In the genomic region with DNA sequence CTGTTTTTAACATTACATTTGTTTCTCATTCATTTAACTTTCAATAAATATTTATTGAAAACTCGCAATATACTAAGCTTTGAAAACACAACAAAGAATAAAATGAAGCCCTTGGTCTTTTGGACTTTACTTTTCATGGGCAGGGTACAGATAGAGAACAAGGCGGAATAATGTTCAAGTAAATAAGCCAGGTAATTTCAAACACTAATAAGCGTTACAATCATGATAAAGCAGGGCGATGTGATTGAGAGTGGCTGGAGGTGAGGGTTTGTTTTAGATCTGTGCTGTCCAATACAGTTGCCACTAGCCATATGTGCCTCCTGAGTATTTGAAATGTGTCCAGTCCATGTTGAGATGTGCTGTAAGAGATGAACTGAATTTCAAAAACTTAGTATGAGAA, we compare ENCODE assay signal across 16 cellular contexts.
A peak's percentile ranks its signal among the peaks of the same experiment; 100 is the strongest.
DNase-seq lines count a peak whose midpoint lies in the region; ATAC-seq, FAIRE-seq and TF ChIP-seq lines count a peak whose summit lies in the region.
"Had no signal": no experiment of that assay in that cellular context is flagged by ENCODE, and none has a peak within 500 bp of the region (broad histone marks: within the 10 kb centered on the region; RNA-seq: fewer than 3 reads in every experiment).

No MANE protein-coding gene starts in this region.

- no TSS peak for BruUV-seq in IMR-90 (replicated peaks; lab: Mats Ljungman, UMichigan)

- H3K27ac ChIP-seq in IMR-90 (ENCODE audit: insufficient read depth, low read length) (no peak overlapping the region), dorsolateral prefrontal cortex (peak overlapping the region in 49 of 59 donors; percentile 18 to 91 (median 80)), kidney (ENCODE audit: low read depth in 2 of 2, low read length in 2 of 2) (peak overlapping the region; percentile 26 to 28), small intestine (ENCODE audit: low read depth in 1 of 2, low read length in 1 of 2) (peak overlapping the region; percentile 60 to 77), transverse colon (peak overlapping the region in 2 of 4 donors; percentile 33 to 77)

- intact Hi-C loops in IMR-90 (cut with micrococcal nuclease): loop anchor here (5.0 kb wide), 3 partner anchors 221 to 326 kb away; a partner anchor contains a TSS
- intact Hi-C loops in dorsolateral prefrontal cortex (cut with DNase I): loop anchor here (5.0 kb wide), 3 partner anchors 76 to 466 kb away; no protein-coding TSS in a partner anchor
- intact Hi-C loops in kidney (cut with DNase I): loop anchor here (10.0 kb wide), 1 partner anchor 468 kb away; no protein-coding TSS in a partner anchor
- intact Hi-C loops in transverse colon (cut with DNase I; ENCODE audit: low total_unique reads): no loop called here
- intact Hi-C loops in left ventricle myocardium superior (cut with micrococcal nuclease): loop anchor here (10.0 kb wide), 1 partner anchor 172 kb away; no protein-coding TSS in a partner anchor

- H3K23ac ChIP-seq in IMR-90 (ENCODE audit: low read depth, low read length): no peak overlapping the region

- no peak for TF ChIP-seq RAD21 in IMR-90 (IDR thresholded peaks at IDR 0.05; ENCODE audit: low read length)

- CTCF ChIA-PET in IMR-90 (lab: Yijun Ruan, JAX): interaction anchor here (2.5 kb wide), 1 partner anchor 180 kb away, joined by 11 read pairs; no protein-coding TSS in a partner anchor

- dilution Hi-C loops in IMR-90 (cut with HindIII; ENCODE audit: low sequenced_read_pairs, unreplicated experiment): loop anchor here (10.0 kb wide), 1 partner anchor 182 kb away; no protein-coding TSS in a partner anchor

- H3K4me1 ChIP-seq in IMR-90 (ENCODE audit: control insufficient read depth, insufficient read depth, low read length) (peaks cover 10% of the 10 kb centered on the region), kidney (ENCODE audit: control insufficient read depth in 1 of 2, insufficient read depth in 1 of 2, low read depth in 1 of 2, low read length in 2 of 2) (peaks cover 5 to 20% of the 10 kb centered on the region in 2 donors), small intestine (ENCODE audit: control insufficient read depth in 2 of 2, insufficient read depth in 1 of 2, low read depth in 1 of 2, low read length in 1 of 2) (peaks cover 0 to 8% of the 10 kb centered on the region in 2 donors), transverse colon (peaks cover 0 to 40% (median 10%) of the 10 kb centered on the region in 4 donors)

- H3K9ac ChIP-seq in IMR-90 (ENCODE audit: low read depth, low read length) (no peak overlapping the region), kidney (ENCODE audit: low read length in 2 of 2) (no peak overlapping the region)

- H2BK120ac ChIP-seq in IMR-90 (ENCODE audit: low read depth, low read length): no peak overlapping the region

- H3K9me3 ChIP-seq in IMR-90 (ENCODE audit: control insufficient read depth, insufficient read depth, low read length) (no peaks in the 10 kb centered on the region), kidney (ENCODE audit: control insufficient read depth in 1 of 2, low read length in 2 of 2) (no peaks in the 10 kb centered on the region), small intestine (ENCODE audit: control insufficient read depth, low read depth) (no peaks in the 10 kb centered on the region), transverse colon (no peaks in the 10 kb centered on the region)

- H2AK9ac ChIP-seq in IMR-90 (replicated peaks; ENCODE audit: low read depth, low read length, poor library complexity): no peak overlapping the region

- TF ChIP-seq CTCF in IMR-90 (conservative IDR thresholded peaks at IDR 0.05; ENCODE audit: low read depth, low read length) (no peak), dorsolateral prefrontal cortex (IDR thresholded peaks at IDR 0.05 in 54 of 56, conservative IDR thresholded peaks at IDR 0.05 in 2 of 56; ENCODE audit: low read depth in 1 of 56, partially characterized antibody in 56 of 56) (no peak), kidney (IDR thresholded peaks at IDR 0.05; ENCODE audit: borderline replicate concordance, extremely low read depth, insufficient read depth) (no peak), transverse colon (IDR thresholded peaks at IDR 0.05) (no peak)

- H2BK20ac ChIP-seq in IMR-90 (ENCODE audit: low read depth, low read length): peak overlapping the region; percentile 27; the same call in 1 of the 2 replicates

- FAIRE-seq in kidney (lab: Jason Lieb, UNC): no peak
- no peak for FAIRE-seq in small intestine (lab: Jason Lieb, UNC)
- FAIRE-seq: A204.1, GM12878, GM18507 had no signal

- H2BK15ac ChIP-seq in IMR-90 (ENCODE audit: low read depth, low read length): peak overlapping the region; percentile 83; the same call in 2 of the 3 replicates

- WGBS in IMR-90 (ENCODE audit: extremely low coverage in 2 of 2, insufficient read length in 1 of 2), 2 experiments: no CpG with 5 or more reads among the region's 4 CpGs
- 18 to 66% (median 34%) methylated on average over 4 of the region's 4 CpGs for WGBS in small intestine, 3 donors
- WGBS in transverse colon (ENCODE audit: low coverage in 1 of 2), 2 donors: 72 to 78% methylated on average over 4 of the region's 4 CpGs

- peak overlapping the region; percentile 35 for H2BK5ac ChIP-seq in IMR-90 (ENCODE audit: low read depth, low read length, poor library complexity, severe bottlenecking)

- H3K27me3 ChIP-seq in IMR-90 (ENCODE audit: control insufficient read depth, insufficient read depth, low read length): no peaks in the 10 kb centered on the region
- H3K27me3 ChIP-seq in dorsolateral prefrontal cortex: no peaks in the 10 kb centered on the region
- H3K27me3 ChIP-seq in small intestine (ENCODE audit: control insufficient read depth in 2 of 2, insufficient read depth in 2 of 2, low read length in 2 of 2): no peaks in the 10 kb centered on the region
- H3K27me3 ChIP-seq in transverse colon: no peaks in the 10 kb centered on the region

- H4K20me1 ChIP-seq in IMR-90 (ENCODE audit: insufficient read depth, low read length): no peaks in the 10 kb centered on the region

- H3K4me3 ChIP-seq in IMR-90 (ENCODE audit: insufficient read depth, low read depth, low read length) (no peak overlapping the region), dorsolateral prefrontal cortex (no peak overlapping the region), kidney (ENCODE audit: low read length in 2 of 2) (peak overlapping the region; percentile 2 to 19), small intestine (ENCODE audit: low read depth in 1 of 2, low read length in 2 of 2) (no peak overlapping the region), transverse colon (no peak overlapping the region)
- H3K4me3 ChIP-seq: GM12878 had no signal

- H3K36me3 ChIP-seq in IMR-90 (ENCODE audit: control insufficient read depth, insufficient read depth, low read length) (no peaks in the 10 kb centered on the region), kidney (ENCODE audit: control insufficient read depth in 1 of 2, insufficient read depth in 2 of 2, low read length in 2 of 2) (no peaks in the 10 kb centered on the region), small intestine (ENCODE audit: control insufficient read depth in 2 of 2, insufficient read depth in 2 of 2, low read length in 2 of 2) (no peaks in the 10 kb centered on the region), transverse colon (no peaks in the 10 kb centered on the region)

- TF ChIP-seq EP300 in transverse colon (IDR thresholded peaks at IDR 0.05; ENCODE audit: low read depth): no peak

- ATAC-seq in IMR-90 (ENCODE audit: low read depth): no peak
- no peak for ATAC-seq in GM19455 (IDR thresholded peaks at IDR 0.05; ENCODE audit: unreplicated experiment)
- ATAC-seq in left ventricle myocardium superior: no peak
- ATAC-seq: GM12878 had no signal

- 0 out of 2 replicates have a peak overlapping the region, but pooled peaks have one; percentile 33 for H3K14ac ChIP-seq in IMR-90 (replicated peaks; ENCODE audit: low read depth, low read length)

- H3K4me2 ChIP-seq in IMR-90 (ENCODE audit: low read depth, low read length): no peak overlapping the region

- DNase-seq in IMR-90 (no peak), dorsolateral prefrontal cortex (no peak), kidney (no peak), small intestine (peak; percentile 87), transverse colon (no peak), left ventricle myocardium superior (no peak)
- DNase-seq: C1 segment of cervical spinal cord; Calu3; CD4-positive, alpha-beta T cell; DMS 273 treated with DMSO at 0.1 percent for 48 hours; GOT3; H9 had no signal

- H3K4ac ChIP-seq in IMR-90 (ENCODE audit: low read depth, low read length): peak overlapping the region; percentile 24; the same call in 1 of the 2 replicates

- H4K5ac ChIP-seq in IMR-90 (ENCODE audit: low read depth, low read length): peak overlapping the region; percentile 46; the same call in 1 of the 2 replicates

- 0 out of 2 replicates have a peak overlapping the region, but pooled peaks have one; percentile 41 for H4K91ac ChIP-seq in IMR-90 (ENCODE audit: insufficient read depth, low read depth, low read length)

- POLR2A ChIA-PET in IMR-90 (lab: Charles Lee; ENCODE audit: unreplicated experiment): no interaction called here

- no peaks in the 10 kb centered on the region for H3K79me1 ChIP-seq in IMR-90 (ENCODE audit: low read depth in 1 of 2, low read length in 2 of 2)

- no peak for TF ChIP-seq POLR2A in IMR-90 (IDR thresholded peaks at IDR 0.05; ENCODE audit: low read depth, low read length)
- TF ChIP-seq POLR2A in transverse colon (IDR thresholded peaks at IDR 0.05): no peak

- H2AFZ ChIP-seq in IMR-90 (replicated peaks; ENCODE audit: low read length, poor library complexity): no peak overlapping the region

- H3K9me1 ChIP-seq in IMR-90 (ENCODE audit: insufficient read depth, low read length): no peaks in the 10 kb centered on the region

- H3K56ac ChIP-seq in IMR-90 (ENCODE audit: extremely low read depth, insufficient read depth, low read length): no peak overlapping the region

- H4K8ac ChIP-seq in IMR-90 (ENCODE audit: low read depth in 2 of 2, low read length in 2 of 2): no peak overlapping the region

- in situ Hi-C loops in IMR-90 (cut with MboI; ENCODE audit: low sequenced_read_pairs): loop anchor here (5.0 kb wide), 1 partner anchor 471 kb away; no protein-coding TSS in a partner anchor
- in situ Hi-C loops in transverse colon (cut with MboI; ENCODE audit: low pct_ligation_motif_present in 1 of 4, low pct_unique_long_range_greater_than_20kb in 1 of 4, low sequenced_read_pairs in 3 of 4): loop anchor here in 3 of 4 donors (5.0 to 25.0 kb wide), 5 partner anchors 172 to 481 kb away; no protein-coding TSS in a partner anchor

- peak overlapping the region; percentile 45; the same call in 1 of the 2 replicates for H2AK5ac ChIP-seq in IMR-90 (ENCODE audit: low read depth, low read length)

- peak overlapping the region; percentile 69; the same call in 1 of the 2 replicates for H3K18ac ChIP-seq in IMR-90 (ENCODE audit: low read depth, low read length)

TF ChIP-seq in IMR-90, 13 proteins besides CTCF, POLR2A, EP300 and RAD21 (continues in another document):
- TF ChIP-seq RFX5 (IDR thresholded peaks at IDR 0.05; ENCODE audit: low read depth, low read length) (no peak), MXI1 (IDR thresholded peaks at IDR 0.05; ENCODE audit: borderline replicate concordance, low read depth, low read length) (no peak), MAZ (IDR thresholded peaks at IDR 0.05; ENCODE audit: borderline replicate concordance, low read depth, low read length) (no peak), FOS (IDR thresholded peaks at IDR 0.05; ENCODE audit: low read depth, low read length) (no peak), SMC3 (IDR thresholded peaks at IDR 0.05; ENCODE audit: low read depth, low read length) (no peak)

Comparison
In these comparisons a context has a peak if more than half of its experiments do, and no peak if none do; other contexts are left out.
1. H3K4me3 ChIP-seq: peak in kidney (2 of 2); none in IMR-90 (single experiment), dorsolateral prefrontal cortex (0 of 59), small intestine (0 of 2) and transverse colon (0 of 4).